ENCODE assay signal across 17 cellular contexts in the genomic region with DNA sequence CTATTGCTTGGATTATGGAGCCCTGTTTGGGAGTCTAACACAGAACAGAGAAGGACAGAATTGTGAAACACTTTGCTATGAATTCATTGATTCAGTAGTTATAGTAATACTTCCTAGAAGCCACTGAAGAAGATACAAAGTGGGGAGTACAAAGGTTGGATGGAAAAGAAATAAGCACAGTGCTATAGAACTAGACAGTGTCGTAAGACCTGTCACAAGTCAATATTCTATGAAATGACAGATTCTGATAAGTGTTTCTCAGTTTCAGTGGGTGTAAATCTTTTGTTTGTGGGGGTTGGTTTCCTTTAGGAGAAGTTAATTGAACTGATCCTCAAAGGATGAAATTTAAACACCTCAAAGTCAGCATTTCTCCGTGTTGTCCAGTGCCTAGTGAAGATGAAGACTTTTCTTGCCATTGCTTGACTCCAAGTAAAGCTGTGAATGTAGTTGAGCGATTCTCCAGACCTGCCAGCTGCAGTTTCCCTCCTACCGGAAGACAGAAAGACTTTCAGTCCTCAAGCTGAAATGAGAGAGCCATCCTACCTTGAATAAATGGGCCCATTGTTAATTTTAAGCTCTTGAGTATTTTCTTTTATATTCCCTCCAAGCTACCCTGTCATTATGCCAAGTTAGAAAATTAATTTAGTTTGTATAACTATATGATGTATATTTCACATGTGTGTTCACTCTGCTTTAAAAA. TPM values are rescaled to one million over a fixed set of nuclear protein-coding genes. Genes with fewer than 3 reads are reported as not detected.
DNase-seq lines count a peak whose midpoint lies in the region; ATAC-seq and TF ChIP-seq lines count a peak whose summit lies in the region.
"Had no signal": no experiment of that assay in that cellular context is flagged by ENCODE, and none has a peak within 500 bp of the region (broad histone marks: within the 10 kb centered on the region; RNA-seq: fewer than 3 reads in every experiment).

No MANE protein-coding gene starts in this region.

- TF ChIP-seq RAD21 in liver (IDR thresholded peaks at IDR 0.05): no peak

- peaks cover 10% of the 10 kb centered on the region for H3K27me3 Mint-ChIP-seq in brain
- H3K27me3 Mint-ChIP-seq: CD8-positive, alpha-beta memory T cell; natural killer cell treated with Interleukin-12 subunit alpha and Interleukin-12 subunit beta and Interleukin-15 and Interleukin-18, amount 100 ng/mL, for 72 hours had no signal

- peak overlapping the region in 3 of 5 experiments; percentile 80 to 93 (median 86) for H3K27ac Mint-ChIP-seq in brain
- H3K27ac Mint-ChIP-seq: activated CD8-positive, alpha-beta T cell treated with anti-CD3 and anti-CD28 coated beads, Interleukin-2, amount 10 ng/mL, durations not matched to agents 7 days and 5 days; activated T-helper 2 cell treated with anti-CD3 and anti-CD28 coated beads, Interferon-gamma antibody, Interleukin-2, Interleukin-4, amounts not matched to agents 10 μg/mL and 5 μg/mL and 100 μg/mL, durations not matched to agents 14 hours and 24 hours and 36 hours had no signal

- 23 to 37% (median 31%) methylated on average over 4 of the region's 4 CpGs for WGBS in heart left ventricle, 4 donors
- WGBS in liver: 75% methylated on average over 4 of the region's 4 CpGs
- 46 to 56% methylated on average over 4 of the region's 4 CpGs for WGBS in tibial nerve, 2 donors

- H3K4me1 Mint-ChIP-seq in brain: peaks cover 71% of the 10 kb centered on the region

- H3K9me3 ChIP-seq in heart left ventricle: no peaks in the 10 kb centered on the region
- H3K9me3 ChIP-seq in liver (ENCODE audit: control insufficient read depth in 4 of 4, low read length in 3 of 4): no peaks in the 10 kb centered on the region
- no peaks in the 10 kb centered on the region for H3K9me3 ChIP-seq in tibial nerve

- no peak for TF ChIP-seq EP300 in tibial nerve (IDR thresholded peaks at IDR 0.05)

- intact Hi-C loops in heart left ventricle (cut with DNase I) (loop anchor here in 7 of 10 donors (5.0 to 10.0 kb wide), 8 partner anchors 45 to 135 kb away; no protein-coding TSS in a partner anchor), Right ventricle myocardium superior (cut with DNase I) (loop anchor here (10.0 kb wide), 2 partner anchors 65 to 105 kb away; no protein-coding TSS in a partner anchor), posterior cingulate gyrus (cut with DNase I) (no loop called here)

- H3K27me3 ChIP-seq in heart left ventricle (no peaks in the 10 kb centered on the region), liver (ENCODE audit: control insufficient read depth in 4 of 4, insufficient read depth in 4 of 4, low read length in 3 of 4) (no peaks in the 10 kb centered on the region), tibial nerve (no peaks in the 10 kb centered on the region)

- H3K27ac ChIP-seq in heart left ventricle (peak overlapping the region; percentile 15 to 100 (median 98)), liver (ENCODE audit: low read depth in 1 of 2, low read length in 2 of 2) (peak overlapping the region in 1 of 2 donors; percentile 11), tibial nerve (peak overlapping the region in 3 of 4 donors; percentile 10 to 97 (median 65))

- H3K36me3 Mint-ChIP-seq in brain: peaks cover 3% of the 10 kb centered on the region
- H3K36me3 Mint-ChIP-seq: natural killer cell treated with Interleukin-12 subunit alpha and Interleukin-12 subunit beta and Interleukin-15 and Interleukin-18, amount 100 ng/mL, for 72 hours had no signal

- H3K4me3 ChIP-seq in heart left ventricle: peak overlapping the region; percentile 3 to 99 (median 60)
- no peak overlapping the region for H3K4me3 ChIP-seq in liver (ENCODE audit: low read depth in 1 of 3, low read length in 3 of 3)
- H3K4me3 ChIP-seq in tibial nerve: no peak overlapping the region

- H3K4me1 ChIP-seq in heart left ventricle (peaks cover 0 to 95% (median 44%) of the 10 kb centered on the region in 12 donors), liver (ENCODE audit: control insufficient read depth in 4 of 4, insufficient read depth in 4 of 4, low read length in 3 of 4) (peaks cover 7 to 78% (median 49%) of the 10 kb centered on the region in 4 donors), tibial nerve (peaks cover 0 to 98% (median 38%) of the 10 kb centered on the region in 4 donors)

- ATAC-seq in heart left ventricle (no peak), Right ventricle myocardium superior (ENCODE audit: poor library complexity) (no peak)
- ATAC-seq: activated CD8-positive, alpha-beta T cell treated with anti-CD3 and anti-CD28 coated beads, Interleukin-2, amount 10 ng/mL, durations not matched to agents 7 days and 5 days; left colon; natural killer cell treated with Interleukin-12 subunit alpha and Interleukin-12 subunit beta and Interleukin-15 and Interleukin-18, amount 100 ng/mL, for 72 hours had no signal

- DNase-seq in heart left ventricle (no peak), Right ventricle myocardium superior (no peak), tibial nerve (ENCODE audit: low spot score in 2 of 2) (no peak), posterior cingulate gyrus (no peak), superior temporal gyrus (ENCODE audit: extremely low spot score) (no peak), DMS 273 treated with DMSO at 0.1 percent for 48 hours (lab: John Stamatoyannopoulos, UW) (no peak)
- DNase-seq: activated CD8-positive, alpha-beta T cell treated with anti-CD3 and anti-CD28 coated beads, Interleukin-2, amount 10 ng/mL, durations not matched to agents 7 days and 5 days; CD8-positive, alpha-beta memory T cell; head of caudate nucleus; left colon; NCI-H187; NCI-H774; small intestine had no signal

- TF ChIP-seq POLR2A in heart left ventricle (IDR thresholded peaks at IDR 0.05) (no peak), tibial nerve (IDR thresholded peaks at IDR 0.05) (no peak)

- H3K36me3 ChIP-seq in heart left ventricle: peaks cover 0 to 32% (median 20%) of the 10 kb centered on the region in 9 donors
- peaks cover 0 to 9% (median 1%) of the 10 kb centered on the region in 4 donors for H3K36me3 ChIP-seq in liver (ENCODE audit: control insufficient read depth in 4 of 4, insufficient read depth in 3 of 4, low read depth in 1 of 4, low read length in 3 of 4)
- H3K36me3 ChIP-seq in tibial nerve: peaks cover 0 to 11% (median 0%) of the 10 kb centered on the region in 3 donors

- no peak overlapping the region for H3K9ac ChIP-seq in liver (ENCODE audit: low read depth in 1 of 2, low read length in 2 of 2)

- H3K4me3 Mint-ChIP-seq in brain: peak overlapping the region; percentile 23 to 65 (median 50)
- H3K4me3 Mint-ChIP-seq: activated CD8-positive, alpha-beta T cell treated with anti-CD3 and anti-CD28 coated beads, Interleukin-2, amount 10 ng/mL, durations not matched to agents 7 days and 5 days; CD8-positive, alpha-beta memory T cell; natural killer cell treated with Interleukin-12 subunit alpha and Interleukin-12 subunit beta and Interleukin-15 and Interleukin-18, amount 100 ng/mL, for 72 hours had no signal

- no peaks in the 10 kb centered on the region for H3K9me3 Mint-ChIP-seq in brain
- H3K9me3 Mint-ChIP-seq: activated T-helper 2 cell treated with anti-CD3 and anti-CD28 coated beads, Interferon-gamma antibody, Interleukin-2, Interleukin-4, amounts not matched to agents 10 μg/mL and 5 μg/mL and 100 μg/mL, durations not matched to agents 14 hours and 24 hours and 36 hours; CD8-positive, alpha-beta memory T cell; natural killer cell treated with Interleukin-12 subunit alpha and Interleukin-12 subunit beta and Interleukin-15 and Interleukin-18, amount 100 ng/mL, for 72 hours had no signal

- TF ChIP-seq CTCF in heart left ventricle (IDR thresholded peaks at IDR 0.05): no peak
- TF ChIP-seq CTCF in brain (conservative IDR thresholded peaks at IDR 0.05): no peak
- TF ChIP-seq CTCF in liver (IDR thresholded peaks at IDR 0.05; ENCODE audit: low read depth, low read length, missing input control): no peak
- TF ChIP-seq CTCF in tibial nerve (IDR thresholded peaks at IDR 0.05): no peak

TF ChIP-seq in liver, 16 proteins besides CTCF, POLR2A, EP300 and RAD21 (continues in another document):
- TF ChIP-seq EGR1 (IDR thresholded peaks at IDR 0.05; ENCODE audit: low read depth in 2 of 2): no peak
- TF ChIP-seq FOXA1 (IDR thresholded peaks at IDR 0.05): no peak
- TF ChIP-seq RXRA (IDR thresholded peaks at IDR 0.05): no peak
- TF ChIP-seq SP1 (IDR thresholded peaks at IDR 0.05): peak; percentile 11
- no peak for TF ChIP-seq GABPA (IDR thresholded peaks at IDR 0.05 in 1 of 2, conservative IDR thresholded peaks at IDR 0.05 in 1 of 2)
- TF ChIP-seq TAF1 (conservative IDR thresholded peaks at IDR 0.05): no peak
- TF ChIP-seq YY1 (IDR thresholded peaks at IDR 0.05): no peak
- TF ChIP-seq, protein P1, sequence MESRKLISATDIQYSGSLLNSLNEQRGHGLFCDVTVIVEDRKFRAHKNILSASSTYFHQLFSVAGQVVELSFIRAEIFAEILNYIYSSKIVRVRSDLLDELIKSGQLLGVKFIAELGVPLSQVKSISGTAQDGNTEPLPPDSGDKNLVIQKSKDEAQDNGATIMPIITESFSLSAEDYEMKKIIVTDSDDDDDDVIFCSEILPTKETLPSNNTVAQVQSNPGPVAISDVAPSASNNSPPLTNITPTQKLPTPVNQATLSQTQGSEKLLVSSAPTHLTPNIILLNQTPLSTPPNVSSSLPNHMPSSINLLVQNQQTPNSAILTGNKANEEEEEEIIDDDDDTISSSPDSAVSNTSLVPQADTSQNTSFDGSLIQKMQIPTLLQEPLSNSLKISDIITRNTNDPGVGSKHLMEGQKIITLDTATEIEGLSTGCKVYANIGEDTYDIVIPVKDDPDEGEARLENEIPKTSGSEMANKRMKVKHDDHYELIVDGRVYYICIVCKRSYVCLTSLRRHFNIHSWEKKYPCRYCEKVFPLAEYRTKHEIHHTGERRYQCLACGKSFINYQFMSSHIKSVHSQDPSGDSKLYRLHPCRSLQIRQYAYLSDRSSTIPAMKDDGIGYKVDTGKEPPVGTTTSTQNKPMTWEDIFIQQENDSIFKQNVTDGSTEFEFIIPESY (IDR thresholded peaks at IDR 0.05): no peak

RNA-seq across cellular contexts. Expression of a gene that starts 7.9 kb away (rescaled TPM):
- total RNA-seq in heart left ventricle (1,000 to 10,000 TPM in 7 of 9 donors, 100 to 1,000 TPM in 2; 814 to 1,378 (median 1,064) TPM), Right ventricle myocardium superior (979 TPM), liver (100 to 1,000 TPM in 1 of 2 donors, 10 to 100 TPM in 1; 43.9 to 114 TPM), tibial nerve (100 to 1,000 TPM in 2 of 4 donors, 10 to 100 TPM in 2; 73.5 to 117 (median 98.2) TPM)
- polyA plus RNA-seq in heart left ventricle (100 to 1,000 TPM; 262 to 648 TPM), brain (ENCODE audit: insufficient read depth, low read depth, low replicate concordance) (7.7 TPM), liver (10 to 100 TPM; 19.1 to 91.7 TPM)

Comparison
In these comparisons a context has a peak if more than half of its experiments do, and no peak if none do; other contexts are left out.
1. H3K4me3 ChIP-seq: peak in heart left ventricle (12 of 12); none in liver (0 of 3) and tibial nerve (0 of 4).